Comparison of ENCODE assay signal across 31 cellular contexts in the genomic region with DNA sequence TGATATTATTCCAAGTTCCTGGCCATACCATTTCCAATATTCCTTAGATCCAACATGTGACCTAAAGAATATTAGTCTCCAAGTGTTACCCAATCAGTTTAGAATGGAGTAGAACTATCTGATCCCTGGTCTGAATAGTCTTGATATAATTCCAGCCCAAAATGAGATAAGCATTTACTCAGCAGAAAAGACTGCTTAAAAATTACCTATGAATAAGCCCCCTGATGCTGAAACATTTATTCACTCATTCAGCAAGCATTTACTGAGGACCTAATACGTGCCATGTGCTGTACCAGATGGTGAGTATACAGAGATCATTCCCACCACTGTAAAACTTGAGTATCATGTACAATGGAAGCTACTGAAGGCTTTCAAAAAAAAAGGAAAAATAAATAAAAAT.
"Had no signal": no experiment of that assay in that cellular context is flagged by ENCODE, and none has a peak within 500 bp of the region (broad histone marks: within the 10 kb centered on the region; RNA-seq: fewer than 3 reads in every experiment).

No MANE protein-coding gene starts in this region.

- H3K27ac Mint-ChIP-seq: activated CD4-positive, alpha-beta memory T cell treated with anti-CD3 and anti-CD28 coated beads for 36 hours; activated CD4-positive, alpha-beta T cell treated with anti-CD3 and anti-CD28 coated beads for 36 hours; activated CD4-positive, alpha-beta T cell treated with anti-CD3 and anti-CD28 coated beads, Interleukin-2, amount 10 ng/mL, durations not matched to agents 24 days and 14 days; activated CD8-positive, alpha-beta T cell treated with anti-CD3 and anti-CD28 coated beads, Interleukin-2, amount 10 ng/mL, durations not matched to agents 7 days and 5 days; activated naive CD8-positive, alpha-beta T cell; activated T-cell treated with anti-CD3 and anti-CD28 coated beads, Interleukin-2, amount 50 U/mL, for 24 hours; activated T-cell treated with anti-CD3 and anti-CD28 coated beads, Interleukin-2, amount 50 U/mL, for 72 hours; brain; T-cell; T-helper 1 cell treated with Interleukin-12 subunit alpha and Interleukin-12 subunit beta and Interleukin-4 antibody, amounts not matched to agents 30 μg/mL and 1 μg/mL, for 36 hours had no signal

- H3K36me3 Mint-ChIP-seq: activated CD4-positive, alpha-beta memory T cell treated with anti-CD3 and anti-CD28 coated beads for 36 hours; activated naive CD8-positive, alpha-beta T cell; brain; T-cell had no signal

- DNase-seq: activated CD4-positive, alpha-beta memory T cell treated with anti-CD3 and anti-CD28 coated beads for 36 hours; activated CD4-positive, alpha-beta T cell treated with anti-CD3 and anti-CD28 coated beads for 36 hours; activated CD4-positive, alpha-beta T cell treated with anti-CD3 and anti-CD28 coated beads, Interleukin-2, amount 10 ng/mL, durations not matched to agents 24 days and 14 days; activated CD4-positive, CD25-positive, alpha-beta regulatory T cell; activated CD4-positive, CD25-positive, alpha-beta regulatory T cell treated with anti-CD3 and anti-CD28 coated beads, Interleukin-2, amount 50 U/mL, for 72 hours; activated CD8-positive, alpha-beta memory T cell treated with anti-CD3 and anti-CD28 coated beads, Interleukin-2, amount 50 U/mL, for 48 hours; activated CD8-positive, alpha-beta T cell treated with anti-CD3 and anti-CD28 coated beads, Interleukin-2, amount 10 ng/mL, durations not matched to agents 7 days and 5 days; activated gamma-delta T cell treated with Interleukin-2 at 50 U/mL for 16 hours; activated naive CD4-positive, alpha-beta T cell treated with anti-CD3 and anti-CD28 coated beads, Interleukin-2, amount 50 U/mL, for 16 hours; activated naive CD4-positive, alpha-beta T cell treated with Interleukin-2 at 50 U/mL for 16 hours; activated T-cell treated with anti-CD3 and anti-CD28 coated beads for 4 hours; activated T-cell treated with anti-CD3 and anti-CD28 coated beads, Interleukin-2, amount 50 U/mL, for 24 hours; activated T-cell treated with anti-CD3 and anti-CD28 coated beads, Interleukin-2, amount 50 U/mL, for 72 hours; amygdala; central memory CD4-positive, alpha-beta T cell; cerebellar nuclear complex; colonic mucosa; effector CD8-positive, alpha-beta T cell; esophagus squamous epithelium; foreskin melanocyte; heart right ventricle; T-cell; T-helper 9 cell had no signal

- ATAC-seq: activated CD4-positive, alpha-beta T cell treated with anti-CD3 and anti-CD28 coated beads for 36 hours; activated CD8-positive, alpha-beta T cell treated with anti-CD3 and anti-CD28 coated beads, Interleukin-2, amount 10 ng/mL, durations not matched to agents 7 days and 5 days; activated T-cell treated with anti-CD3 and anti-CD28 coated beads, Interleukin-2, amount 50 U/mL, for 72 hours; gastroesophageal sphincter; heart right ventricle; T-cell had no signal

- H3K4me3 Mint-ChIP-seq: activated CD4-positive, alpha-beta memory T cell treated with anti-CD3 and anti-CD28 coated beads for 36 hours; activated CD4-positive, alpha-beta T cell treated with anti-CD3 and anti-CD28 coated beads for 36 hours; activated CD4-positive, alpha-beta T cell treated with anti-CD3 and anti-CD28 coated beads, Interleukin-2, amount 10 ng/mL, durations not matched to agents 24 days and 14 days; activated CD8-positive, alpha-beta T cell treated with anti-CD3 and anti-CD28 coated beads, Interleukin-2, amount 10 ng/mL, durations not matched to agents 7 days and 5 days; activated naive CD8-positive, alpha-beta T cell; activated T-cell treated with anti-CD3 and anti-CD28 coated beads, Interleukin-2, amount 50 U/mL, for 24 hours; activated T-cell treated with anti-CD3 and anti-CD28 coated beads, Interleukin-2, amount 50 U/mL, for 72 hours; brain; T-cell; T-helper 1 cell treated with Interleukin-12 subunit alpha and Interleukin-12 subunit beta and Interleukin-4 antibody, amounts not matched to agents 30 μg/mL and 1 μg/mL, for 36 hours had no signal

- H3K4me1 Mint-ChIP-seq: activated CD4-positive, alpha-beta T cell treated with anti-CD3 and anti-CD28 coated beads for 36 hours; activated CD4-positive, alpha-beta T cell treated with anti-CD3 and anti-CD28 coated beads, Interleukin-2, amount 10 ng/mL, durations not matched to agents 24 days and 14 days; T-cell had no signal

- H3K9me3 Mint-ChIP-seq: activated CD4-positive, alpha-beta memory T cell treated with anti-CD3 and anti-CD28 coated beads for 36 hours; activated CD4-positive, alpha-beta T cell treated with anti-CD3 and anti-CD28 coated beads, Interleukin-2, amount 10 ng/mL, durations not matched to agents 24 days and 14 days; activated T-cell treated with anti-CD3 and anti-CD28 coated beads, Interleukin-2, amount 50 U/mL, for 24 hours; T-cell; T-helper 1 cell treated with Interleukin-12 subunit alpha and Interleukin-12 subunit beta and Interleukin-4 antibody, amounts not matched to agents 30 μg/mL and 1 μg/mL, for 36 hours had no signal

- H3K4me3 ChIP-seq: ascending aorta, breast epithelium, cardiac muscle cell, colonic mucosa, esophagus squamous epithelium, gastroesophageal sphincter, heart right ventricle, hepatocyte had no signal
